Comparison of ENCODE assay signal across 6 cellular contexts in genomic region chr19:36041092-36041491, GRCh38. TPM values are rescaled to one million over a fixed set of nuclear protein-coding genes. Genes with fewer than 3 reads are reported as not detected.
A peak's percentile ranks its signal among the peaks of the same experiment; 100 is the strongest.
DNase-seq lines count a peak whose midpoint lies in the region; ATAC-seq, FAIRE-seq and TF ChIP-seq lines count a peak whose summit lies in the region.
"Not testable (repeated sequence)": the region's sequence is repeated elsewhere in the genome, so short reads cannot be mapped to it uniquely, and the experiment has no call there.
"Had no signal": no experiment of that assay in that cellular context is flagged by ENCODE, and none has a peak within 500 bp of the region (broad histone marks: within the 10 kb centered on the region; RNA-seq: fewer than 3 reads in every experiment).

No MANE protein-coding gene starts in this region.

- not testable (repeated sequence) for H4K20me1 ChIP-seq in GM23338 (replicated peaks; ENCODE audit: insufficient read depth); H1 (replicated peaks in 1 of 2; ENCODE audit: control insufficient read depth in 1 of 2, insufficient read depth in 2 of 2, low read length in 2 of 2)

- H3F3A ChIP-seq in GM23338 (replicated peaks; ENCODE audit: low read depth) = not testable (repeated sequence)

- H2BK12ac ChIP-seq in H1 (ENCODE audit: low read depth, low read length) = not testable (repeated sequence)

- not testable (repeated sequence) for H3K36me3 ChIP-seq in GM23338 (ENCODE audit: insufficient read depth); H1 (ENCODE audit: control insufficient read depth in 2 of 4, insufficient read depth in 4 of 4, low read length in 3 of 4); muscle layer of duodenum (ENCODE audit: control insufficient read depth in 1 of 2, insufficient read depth in 2 of 2, low read length in 2 of 2)
- H3K36me3 ChIP-seq in tibial nerve = peaks cover 3 to 38% (median 4%) of the 10 kb centered on the region in 3 donors

- not testable (repeated sequence) for H3K4ac ChIP-seq in H1 (replicated peaks; ENCODE audit: insufficient read length, low read depth, low read length)

- not testable (repeated sequence) for TF ChIP-seq RAD21 in H1 (IDR thresholded peaks at IDR 0.05 in 1 of 2, conservative IDR thresholded peaks at IDR 0.05 in 1 of 2; ENCODE audit: low read depth in 2 of 2, low read length in 2 of 2)

- not testable (repeated sequence) for H4K5ac ChIP-seq in H1 (ENCODE audit: insufficient read length, low read depth, low read length)

- not testable (repeated sequence) for H3K23ac ChIP-seq in H1 (ENCODE audit: insufficient read length)

- POLR2A ChIA-PET in H1 (lab: Charles Lee; ENCODE audit: partially characterized antibody) = interaction anchor here (0.9 to 1.1 kb wide), 3 partner anchors 8 to 36 kb away, joined by 3 read pairs; no protein-coding TSS in a partner anchor

- H2BK20ac ChIP-seq in H1 (ENCODE audit: low read length) = not testable (repeated sequence)

- not testable (repeated sequence) for H3K27me3 Mint-ChIP-seq in GM23338 (ENCODE audit: insufficient read depth, low read depth, poor library complexity)

- not testable (repeated sequence) for H3K79me1 ChIP-seq in H1 (ENCODE audit: low read depth, low read length)

- not testable (repeated sequence) for H2BK15ac ChIP-seq in H1 (ENCODE audit: low read length)

- H3K27ac Mint-ChIP-seq in GM23338 = peak overlapping the region; percentile 42

- H3K27ac ChIP-seq in GM23338 (ENCODE audit: low read depth) (peak overlapping the region; percentile 81), muscle layer of duodenum (ENCODE audit: low read length) (peak overlapping the region; percentile 45), tibial nerve (peak overlapping the region; percentile 55 to 85 (median 74))
- not testable (repeated sequence) for H3K27ac ChIP-seq in H1 (ENCODE audit: low read depth, low read length)

- H2BK5ac ChIP-seq in H1 (ENCODE audit: low read depth, low read length) = not testable (repeated sequence)

- not testable (repeated sequence) for DNase-seq in GM23338 (ENCODE audit: low spot score); H1 (ENCODE audit: low read depth in 1 of 2, low spot score in 2 of 2); tibial nerve (ENCODE audit: low spot score in 2 of 2)

- TF ChIP-seq CTCF in GM23338 (conservative IDR thresholded peaks at IDR 0.05; ENCODE audit: low read depth in 2 of 2); H1 (IDR thresholded peaks at IDR 0.05; ENCODE audit: control extremely low read depth in 1 of 3, insufficient read depth in 1 of 3, low read depth in 1 of 3, low read length in 3 of 3); tibial nerve (IDR thresholded peaks at IDR 0.05): not testable (repeated sequence)

- not testable (repeated sequence) for H2AK5ac ChIP-seq in H1 (ENCODE audit: low read depth, low read length)

- not testable (repeated sequence) for TF ChIP-seq POLR2A in H1 (IDR thresholded peaks at IDR 0.05; ENCODE audit: control extremely low read depth in 1 of 2, low read depth in 2 of 2, low read length in 2 of 2); tibial nerve (IDR thresholded peaks at IDR 0.05)

- not testable (repeated sequence) for H3K14ac ChIP-seq in H1 (ENCODE audit: insufficient read length)

- not testable (repeated sequence) for H3K9me3 Mint-ChIP-seq in GM23338

- H3K4me3 ChIP-seq in GM23338; H1 (ENCODE audit: extremely low read depth in 1 of 4, insufficient read depth in 2 of 4, low read depth in 3 of 4, low read length in 4 of 4); muscle layer of duodenum (ENCODE audit: low read depth in 1 of 2, low read length in 2 of 2); tibial nerve: not testable (repeated sequence)

- not testable (repeated sequence) for H3K18ac ChIP-seq in H1 (ENCODE audit: extremely low read depth, low read length)

- CTCF ChIA-PET in H1 (lab: Charles Lee; ENCODE audit: partially characterized antibody) = interaction anchor here (0.9 to 1.6 kb wide), 3 partner anchors 10 to 14 kb away, joined by 3 to 7 read pairs (median 3); no protein-coding TSS in a partner anchor

- not testable (repeated sequence) for H4K8ac ChIP-seq in H1 (ENCODE audit: extremely low read depth, insufficient read depth, low read length)

- not testable (repeated sequence) for H2BK120ac ChIP-seq in H1 (replicated peaks; ENCODE audit: low read depth, low read length)

- H3K23me2 ChIP-seq in H1 (ENCODE audit: low read depth, low read length) = not testable (repeated sequence)

- H3K27me3 ChIP-seq in GM23338 (ENCODE audit: insufficient read depth); H1 (replicated peaks in 1 of 4; ENCODE audit: control insufficient read depth in 3 of 4, extremely low read depth in 1 of 4, insufficient read depth in 3 of 4, low read length in 3 of 4); muscle layer of duodenum (ENCODE audit: low read depth, low read length); tibial nerve: not testable (repeated sequence)

- H3K36me3 Mint-ChIP-seq in GM23338 (ENCODE audit: low read depth) = not testable (repeated sequence)

- not testable (repeated sequence) for H3K9ac ChIP-seq in H1 (replicated peaks in 1 of 4; ENCODE audit: extremely low read depth in 1 of 4, low read depth in 3 of 4, low read length in 3 of 4)

- H3K9me3 ChIP-seq in H1 (ENCODE audit: insufficient read depth in 2 of 2, low read depth in 1 of 2, low read length in 1 of 2); muscle layer of duodenum (ENCODE audit: control insufficient read depth in 1 of 2, low read length in 2 of 2); tibial nerve: not testable (repeated sequence)

- H3K56ac ChIP-seq in H1 (replicated peaks; ENCODE audit: insufficient read length, low read depth, low read length) = not testable (repeated sequence)

- H3K4me1 ChIP-seq in GM23338 (ENCODE audit: insufficient read depth) (peaks cover 12% of the 10 kb centered on the region), muscle layer of duodenum (ENCODE audit: control insufficient read depth in 1 of 2, insufficient read depth in 2 of 2, low read length in 2 of 2) (peaks cover 4 to 27% of the 10 kb centered on the region in 2 donors), tibial nerve (peaks cover 0 to 23% (median 7%) of the 10 kb centered on the region in 4 donors)
- H3K4me1 ChIP-seq in H1 (replicated peaks in 1 of 4; ENCODE audit: control insufficient read depth in 3 of 4, insufficient read depth in 4 of 4, low read length in 3 of 4) = not testable (repeated sequence)

- not testable (repeated sequence) for TF ChIP-seq EP300 in H1 (IDR thresholded peaks at IDR 0.05; ENCODE audit: borderline replicate concordance in 1 of 2, low read depth in 2 of 2, low read length in 2 of 2); tibial nerve (IDR thresholded peaks at IDR 0.05)

- H3K4me1 Mint-ChIP-seq in GM23338 = peaks cover 13% of the 10 kb centered on the region; the same call in 2 of the 3 replicates

- H3K79me2 ChIP-seq in GM23338 (replicated peaks; ENCODE audit: insufficient read depth); H1 (ENCODE audit: control insufficient read depth in 1 of 2, insufficient read depth in 2 of 2, low read length in 2 of 2): not testable (repeated sequence)

- not testable (repeated sequence) for H3K4me2 ChIP-seq in GM23338; H1 (ENCODE audit: insufficient read depth in 1 of 2, low read depth in 2 of 2, low read length in 2 of 2)

- 88% methylated on average over 6 of the region's 6 CpGs; no CpG with 5 or more reads in 1 of the 2 experiments for WGBS in H1 (ENCODE audit: extremely low coverage in 1 of 2, insufficient coverage in 1 of 2, insufficient read length in 1 of 2, insufficient replicate concordance in 2 of 2, low coverage in 1 of 2, low lambda C conversion rate in 2 of 2, missing lambda C conversion rate in 1 of 2), 2 experiments
- 86 to 87% methylated on average over 6 of the region's 6 CpGs for WGBS in tibial nerve, 2 donors

- H2AFZ ChIP-seq in GM23338; H1 (ENCODE audit: low read length): not testable (repeated sequence)

- ATAC-seq in GM23338 = not testable (repeated sequence)

- not testable (repeated sequence) for FAIRE-seq in H1 (lab: Jason Lieb, UNC)

- H3K4me3 Mint-ChIP-seq in GM23338 = not testable (repeated sequence)

- not testable (repeated sequence) for H4K91ac ChIP-seq in H1 (replicated peaks; ENCODE audit: insufficient read length, low read length)

- H3K9me2 ChIP-seq in GM23338 (ENCODE audit: insufficient read depth) = not testable (repeated sequence)

RNA-seq across cellular contexts. Expression of gene CLIP3, which starts 8.4 kb away (rescaled TPM):
- total RNA-seq in GM23338 (2014; rRNA removed; shearing (Covaris generic)) = 12.4 and 19.1 TPM in 2 replicates
- polyA plus RNA-seq in GM23338 (2016; fragmentation: Nextera tagmentation; extraction: Ambion mirVana) (15.1 and 15.2 TPM in 2 replicates), H1 (2011; rRNA removed) (5.9 and 12.0 TPM in 2 replicates)
- total RNA-seq in H1 (2021; fragmentation: NEBNext Ultra II Directional; extraction: Animal tissue kit (Norgen Biotek cat#: 25700)) = 21.7 and 33.7 TPM in 2 replicates
- polyA plus RNA-seq in H1 (2011; cell fraction: cytosol; rRNA removed) = 4.9 TPM
- 10.4 TPM for polyA plus RNA-seq in H1 (2011; cell fraction: nucleus; rRNA removed)
- 21.3 to 26.6 TPM (median 24.5 TPM) in 4 replicates for polyA plus RNA-seq in H1 (2012, experiment 1 of 2)
- polyA plus RNA-seq in H1 (2012, experiment 2 of 2) = 24.2 TPM
- polyA plus RNA-seq in H1 (2013, experiment 1 of 2) = 8.5 TPM
- 8.9 TPM for polyA plus RNA-seq in H1 (2013, experiment 2 of 2)
- polyA minus RNA-seq in H1 (2011; rRNA and poly(A)+ RNA removed) = 6.2 and 7.8 TPM in 2 replicates
- polyA minus RNA-seq in H1 (2011; cell fraction: cytosol; rRNA and poly(A)+ RNA removed) = 20.6 TPM
- 13.9 TPM for polyA minus RNA-seq in H1 (2011; cell fraction: nucleus; rRNA and poly(A)+ RNA removed)
- total RNA-seq in tibial nerve = 10 to 100 TPM; 20.1 to 44.7 (median 24.6) TPM

RNA-seq across cellular contexts. Expression of gene THAP8, which starts 13.0 kb away (rescaled TPM):
- total RNA-seq in GM23338 (2014; rRNA removed; shearing (Covaris generic)) = 10.3 and 12.7 TPM in 2 replicates
- polyA plus RNA-seq in GM23338 (2016; fragmentation: Nextera tagmentation; extraction: Ambion mirVana) (12.2 and 13.7 TPM in 2 replicates), H1 (2011; rRNA removed) (11.1 and 14.8 TPM in 2 replicates)
- total RNA-seq in H1 (2021; fragmentation: NEBNext Ultra II Directional; extraction: Animal tissue kit (Norgen Biotek cat#: 25700)) = 6.0 and 6.4 TPM in 2 replicates
- polyA plus RNA-seq in H1 (2011; cell fraction: cytosol; rRNA removed) = 9.9 TPM
- polyA plus RNA-seq in H1 (2011; cell fraction: nucleus; rRNA removed) = 9.0 TPM
- polyA plus RNA-seq in H1 (2012, experiment 1 of 2) = 3.4 to 8.7 TPM (median 6.5 TPM) in 4 replicates
- polyA plus RNA-seq in H1 (2012, experiment 2 of 2) = 5.6 TPM
- polyA plus RNA-seq in H1 (2013, experiment 1 of 2) = 3.9 TPM
- polyA plus RNA-seq in H1 (2013, experiment 2 of 2) = 3.7 TPM
- polyA minus RNA-seq in H1 (2011; rRNA and poly(A)+ RNA removed) = 3.4 and 4.4 TPM in 2 replicates
- polyA minus RNA-seq in H1 (2011; cell fraction: cytosol; rRNA and poly(A)+ RNA removed) = 8.2 TPM
- polyA minus RNA-seq in H1 (2011; cell fraction: nucleus; rRNA and poly(A)+ RNA removed) = 8.8 TPM
- 10 to 100 TPM; 11.4 to 21.0 (median 16.0) TPM for total RNA-seq in tibial nerve

RNA-seq across cellular contexts. Expression of gene WDR62, which starts 13.6 kb away (rescaled TPM):
- total RNA-seq in GM23338 (2014; rRNA removed; shearing (Covaris generic)) = 41.0 and 45.4 TPM in 2 replicates
- 13.3 and 14.1 TPM in 2 replicates for polyA plus RNA-seq in GM23338 (2016; fragmentation: Nextera tagmentation; extraction: Ambion mirVana)
- 39.5 and 39.8 TPM in 2 replicates for total RNA-seq in H1 (2021; fragmentation: NEBNext Ultra II Directional; extraction: Animal tissue kit (Norgen Biotek cat#: 25700))
- polyA plus RNA-seq in H1 (2011; rRNA removed) = 28.2 and 39.9 TPM in 2 replicates
- polyA plus RNA-seq in H1 (2011; cell fraction: cytosol; rRNA removed) = 18.4 TPM
- 85.8 TPM for polyA plus RNA-seq in H1 (2011; cell fraction: nucleus; rRNA removed)
- polyA plus RNA-seq in H1 (2012, experiment 1 of 2) = 23.9 to 35.6 TPM (median 32.4 TPM) in 4 replicates
- polyA plus RNA-seq in H1 (2012, experiment 2 of 2) = 23.6 TPM
- 20.0 TPM for polyA plus RNA-seq in H1 (2013, experiment 1 of 2)
- 18.7 TPM for polyA plus RNA-seq in H1 (2013, experiment 2 of 2)
- 46.8 and 48.3 TPM in 2 replicates for polyA minus RNA-seq in H1 (2011; rRNA and poly(A)+ RNA removed)
- 21.9 TPM for polyA minus RNA-seq in H1 (2011; cell fraction: cytosol; rRNA and poly(A)+ RNA removed)
- polyA minus RNA-seq in H1 (2011; cell fraction: nucleus; rRNA and poly(A)+ RNA removed) = 34.6 TPM
- 1 to 10 TPM in 2 of 4 donors, under 1 TPM in 2; 0.42 to 2.1 (median 1.4) TPM for total RNA-seq in tibial nerve

RNA-seq across cellular contexts. Expression of gene ALKBH6, which starts 27.1 kb away (rescaled TPM):
- 28.5 and 33.6 TPM in 2 replicates for total RNA-seq in GM23338 (2014; rRNA removed; shearing (Covaris generic))
- polyA plus RNA-seq in GM23338 (2016; fragmentation: Nextera tagmentation; extraction: Ambion mirVana) (51.4 and 54.6 TPM in 2 replicates), H1 (2011; rRNA removed) (33.3 and 51.2 TPM in 2 replicates)
- total RNA-seq in H1 (2021; fragmentation: NEBNext Ultra II Directional; extraction: Animal tissue kit (Norgen Biotek cat#: 25700)) = 19.2 and 24.8 TPM in 2 replicates
- polyA plus RNA-seq in H1 (2011; cell fraction: cytosol; rRNA removed) = 40.1 TPM
- polyA plus RNA-seq in H1 (2011; cell fraction: nucleus; rRNA removed) = 73.1 TPM
- polyA plus RNA-seq in H1 (2012, experiment 1 of 2) = 28.3 to 46.2 TPM (median 30.6 TPM) in 4 replicates
- polyA plus RNA-seq in H1 (2012, experiment 2 of 2) = 32.6 TPM
- polyA plus RNA-seq in H1 (2013, experiment 1 of 2) = 33.6 TPM
- 32.8 TPM for polyA plus RNA-seq in H1 (2013, experiment 2 of 2)
- 8.4 and 8.6 TPM in 2 replicates for polyA minus RNA-seq in H1 (2011; rRNA and poly(A)+ RNA removed)
- 7.9 TPM for polyA minus RNA-seq in H1 (2011; cell fraction: cytosol; rRNA and poly(A)+ RNA removed)
- 17.7 TPM for polyA minus RNA-seq in H1 (2011; cell fraction: nucleus; rRNA and poly(A)+ RNA removed)
- 10 to 100 TPM; 25.3 to 46.0 (median 33.9) TPM for total RNA-seq in tibial nerve

RNA-seq across cellular contexts. Expression of gene SYNE4, which starts 32.5 kb away (rescaled TPM):
- 24.1 and 26.1 TPM in 2 replicates for total RNA-seq in GM23338 (2014; rRNA removed; shearing (Covaris generic))
- polyA plus RNA-seq in GM23338 (2016; fragmentation: Nextera tagmentation; extraction: Ambion mirVana) (47.3 and 49.8 TPM in 2 replicates), H1 (2011; rRNA removed) (22.6 and 29.1 TPM in 2 replicates)
- total RNA-seq in H1 (2021; fragmentation: NEBNext Ultra II Directional; extraction: Animal tissue kit (Norgen Biotek cat#: 25700)) = 20.8 and 21.8 TPM in 2 replicates
- polyA plus RNA-seq in H1 (2011; cell fraction: cytosol; rRNA removed) = 25.4 TPM
- polyA plus RNA-seq in H1 (2011; cell fraction: nucleus; rRNA removed) = 30.0 TPM
- polyA plus RNA-seq in H1 (2012, experiment 1 of 2) = 20.7 to 28.0 TPM (median 25.1 TPM) in 4 replicates
- polyA plus RNA-seq in H1 (2012, experiment 2 of 2) = 36.3 TPM
- polyA plus RNA-seq in H1 (2013, experiment 1 of 2) = 20.5 TPM
- 20.3 TPM for polyA plus RNA-seq in H1 (2013, experiment 2 of 2)
- polyA minus RNA-seq in H1 (2011; rRNA and poly(A)+ RNA removed) = 9.0 and 9.2 TPM in 2 replicates
- 9.8 TPM for polyA minus RNA-seq in H1 (2011; cell fraction: cytosol; rRNA and poly(A)+ RNA removed)
- 12.7 TPM for polyA minus RNA-seq in H1 (2011; cell fraction: nucleus; rRNA and poly(A)+ RNA removed)
- 1 to 10 TPM in 1 of 4 donors, under 1 TPM in 2, not detected in 1; 0.21 to 2.1 (median 0.98) TPM for total RNA-seq in tibial nerve
- total RNA-seq: Daoy had no signal
- polyA plus RNA-seq: IgD-negative memory B cell had no signal

Comparison
In these comparisons a context has a peak if more than half of its experiments do, and no peak if none do; other contexts are left out.
1. RNA of gene WDR62, which starts 13.6 kb away (total RNA-seq): 41.0 to 45.4 TPM in GM23338 and 39.5 to 39.8 TPM in H1; 0.42 to 2.1 TPM in tibial nerve; every median in the first group is over 10 times any median in the second.